Comparison of ENCODE assay signal across 18 cellular contexts in the genomic region with DNA sequence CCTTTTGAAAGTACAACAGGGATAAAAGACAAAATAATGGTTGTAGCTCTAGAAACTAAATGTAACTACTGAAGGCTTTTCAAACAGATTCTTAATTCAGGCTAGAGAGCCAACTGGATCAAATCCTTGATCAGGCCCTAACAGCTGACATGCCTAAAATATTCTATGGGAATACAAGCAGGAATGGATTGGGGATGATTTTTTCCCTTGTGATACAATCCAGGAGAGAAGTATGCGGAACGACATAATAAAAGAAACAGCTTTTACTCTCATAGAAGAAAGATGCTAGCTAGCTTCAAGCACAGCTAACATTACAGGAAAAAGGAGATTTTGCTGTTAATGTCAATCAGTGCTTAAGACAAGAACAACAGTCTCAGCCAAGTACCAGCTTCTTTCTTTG.
"Had no signal": no experiment of that assay in that cellular context is flagged by ENCODE, and none has a peak within 500 bp of the region (broad histone marks: within the 10 kb centered on the region; RNA-seq: fewer than 3 reads in every experiment).

No MANE protein-coding gene starts in this region.

- H3K27ac ChIP-seq: colonic mucosa, lower lobe of right lung, neutrophil, suprapubic skin, upper lobe of left lung had no signal

- DNase-seq: activated CD4-positive, alpha-beta T cell treated with anti-CD3 and anti-CD28 coated beads, Interleukin-2, amount 10 ng/mL, durations not matched to agents 24 days and 14 days; activated CD4-positive, CD25-positive, alpha-beta regulatory T cell; activated CD8-positive, alpha-beta memory T cell treated with anti-CD3 and anti-CD28 coated beads, Interleukin-2, amount 50 U/mL, for 48 hours; activated naive CD4-positive, alpha-beta T cell treated with Interleukin-2 at 50 U/mL for 16 hours; caudate nucleus; colonic mucosa; effector memory CD4-positive, alpha-beta T cell; left cardiac atrium; lower lobe of right lung; naive B cell; right cardiac atrium; SJCRH30; upper lobe of left lung had no signal

- H3K27ac Mint-ChIP-seq: activated CD4-positive, alpha-beta T cell treated with anti-CD3 and anti-CD28 coated beads, Interleukin-2, amount 10 ng/mL, durations not matched to agents 24 days and 14 days; activated T-helper 1 cell treated with anti-CD3 and anti-CD28 coated beads, Interleukin-12 subunit alpha, Interleukin-12 subunit beta, Interleukin-2, Interleukin-4 antibody, amounts not matched to agents 30 ng/mL and 10 ng/mL and 1 ng/mL, durations not matched to agents 14 hours and 24 hours and 36 hours; stimulated activated naive CD8-positive, alpha-beta T cell treated with anti-CD3 and anti-CD28 coated beads, Interleukin-15, Interleukin-2, amounts not matched to agents 100 ng/mL and 50 ng/mL, for 24 hours; T-helper 2 cell treated with Interferon-gamma antibody and Interleukin-4, amounts not matched to agents 5 μg/mL and 100 μg/mL, for 36 hours had no signal

- H3K27me3 ChIP-seq: colonic mucosa, neutrophil, SJCRH30, suprapubic skin, upper lobe of left lung had no signal

- H3K27me3 Mint-ChIP-seq: activated CD4-positive, alpha-beta T cell treated with anti-CD3 and anti-CD28 coated beads, Interleukin-2, amount 10 ng/mL, durations not matched to agents 24 days and 14 days; naive B cell; stimulated activated naive CD8-positive, alpha-beta T cell treated with anti-CD3 and anti-CD28 coated beads, Interleukin-15, Interleukin-2, amounts not matched to agents 100 ng/mL and 50 ng/mL, for 24 hours had no signal

- H3K9me3 ChIP-seq: colonic mucosa, lower lobe of right lung, neutrophil, SJCRH30, suprapubic skin, upper lobe of left lung had no signal

- ATAC-seq: left cardiac atrium, lower lobe of right lung, right cardiac atrium had no signal

- H3K9me3 Mint-ChIP-seq: activated CD4-positive, alpha-beta T cell treated with anti-CD3 and anti-CD28 coated beads, Interleukin-2, amount 10 ng/mL, durations not matched to agents 24 days and 14 days; activated T-helper 1 cell treated with anti-CD3 and anti-CD28 coated beads, Interleukin-12 subunit alpha, Interleukin-12 subunit beta, Interleukin-2, Interleukin-4 antibody, amounts not matched to agents 30 ng/mL and 10 ng/mL and 1 ng/mL, durations not matched to agents 14 hours and 24 hours and 36 hours; naive B cell; stimulated activated naive CD8-positive, alpha-beta T cell treated with anti-CD3 and anti-CD28 coated beads, Interleukin-15, Interleukin-2, amounts not matched to agents 100 ng/mL and 50 ng/mL, for 24 hours; T-helper 2 cell treated with Interferon-gamma antibody and Interleukin-4, amounts not matched to agents 5 μg/mL and 100 μg/mL, for 36 hours had no signal

- H3K36me3 ChIP-seq: colonic mucosa, SJCRH30 had no signal

- H3K4me1 ChIP-seq: colonic mucosa had no signal

- H3K4me3 Mint-ChIP-seq: activated CD4-positive, alpha-beta T cell treated with anti-CD3 and anti-CD28 coated beads, Interleukin-2, amount 10 ng/mL, durations not matched to agents 24 days and 14 days; activated T-helper 1 cell treated with anti-CD3 and anti-CD28 coated beads, Interleukin-12 subunit alpha, Interleukin-12 subunit beta, Interleukin-2, Interleukin-4 antibody, amounts not matched to agents 30 ng/mL and 10 ng/mL and 1 ng/mL, durations not matched to agents 14 hours and 24 hours and 36 hours; naive B cell; stimulated activated naive CD8-positive, alpha-beta T cell treated with anti-CD3 and anti-CD28 coated beads, Interleukin-15, Interleukin-2, amounts not matched to agents 100 ng/mL and 50 ng/mL, for 24 hours; T-helper 2 cell treated with Interferon-gamma antibody and Interleukin-4, amounts not matched to agents 5 μg/mL and 100 μg/mL, for 36 hours had no signal

- H3K4me3 ChIP-seq: colonic mucosa, lower lobe of right lung, SJCRH30, suprapubic skin, upper lobe of left lung had no signal
